ENCODE assay signal across 10 cellular contexts in genomic region chr1:178607718-178608408, GRCh38.
DNase-seq lines count a peak whose midpoint lies in the region; ATAC-seq and TF ChIP-seq lines count a peak whose summit lies in the region.
"Had no signal": no experiment of that assay in that cellular context is flagged by ENCODE, and none has a peak within 500 bp of the region (broad histone marks: within the 10 kb centered on the region; RNA-seq: fewer than 3 reads in every experiment).

No MANE protein-coding gene starts in this region.

- TF ChIP-seq CTCF in omental fat pad (IDR thresholded peaks at IDR 0.05) = no peak

- H3K4me1 Mint-ChIP-seq in stimulated activated naive CD8-positive, alpha-beta T cell treated with anti-CD3 and anti-CD28 coated beads, Interleukin-15, amount 100 ng/mL, for 72 hours = peaks cover 4% of the 10 kb centered on the region
- peaks cover 2% of the 10 kb centered on the region for H3K4me1 Mint-ChIP-seq in activated naive CD8-positive, alpha-beta T cell treated with anti-CD3 and anti-CD28 coated beads for 36 hours

- H3K27ac Mint-ChIP-seq in stimulated activated naive CD8-positive, alpha-beta T cell treated with anti-CD3 and anti-CD28 coated beads, Interleukin-15, amount 100 ng/mL, for 72 hours = no peak overlapping the region
- H3K27ac Mint-ChIP-seq in activated naive CD8-positive, alpha-beta T cell treated with anti-CD3 and anti-CD28 coated beads for 36 hours = peak overlapping the region; percentile 42
- H3K27ac Mint-ChIP-seq: dendritic cell treated with granulocyte-macrophage colony-stimulating factor and Interleukin-4, amounts not matched to agents 40 ng/mL and 50 ng/mL, for 4 days had no signal

- no peaks in the 10 kb centered on the region for H3K9me3 Mint-ChIP-seq in stimulated activated naive CD8-positive, alpha-beta T cell treated with anti-CD3 and anti-CD28 coated beads, Interleukin-15, amount 100 ng/mL, for 72 hours
- no peaks in the 10 kb centered on the region for H3K9me3 Mint-ChIP-seq in activated naive CD8-positive, alpha-beta T cell treated with anti-CD3 and anti-CD28 coated beads for 36 hours
- H3K9me3 Mint-ChIP-seq: dendritic cell treated with granulocyte-macrophage colony-stimulating factor and Interleukin-4, amounts not matched to agents 40 ng/mL and 50 ng/mL, for 4 days had no signal

- no peaks in the 10 kb centered on the region for H3K27me3 Mint-ChIP-seq in stimulated activated naive CD8-positive, alpha-beta T cell treated with anti-CD3 and anti-CD28 coated beads, Interleukin-15, amount 100 ng/mL, for 72 hours
- no peaks in the 10 kb centered on the region for H3K27me3 Mint-ChIP-seq in activated naive CD8-positive, alpha-beta T cell treated with anti-CD3 and anti-CD28 coated beads for 36 hours
- H3K27me3 Mint-ChIP-seq: dendritic cell treated with granulocyte-macrophage colony-stimulating factor and Interleukin-4, amounts not matched to agents 40 ng/mL and 50 ng/mL, for 4 days had no signal

- H3K4me3 Mint-ChIP-seq in stimulated activated naive CD8-positive, alpha-beta T cell treated with anti-CD3 and anti-CD28 coated beads, Interleukin-15, amount 100 ng/mL, for 72 hours = no peak overlapping the region
- no peak overlapping the region for H3K4me3 Mint-ChIP-seq in activated naive CD8-positive, alpha-beta T cell treated with anti-CD3 and anti-CD28 coated beads for 36 hours
- H3K4me3 Mint-ChIP-seq: dendritic cell treated with granulocyte-macrophage colony-stimulating factor and Interleukin-4, amounts not matched to agents 40 ng/mL and 50 ng/mL, for 4 days had no signal

- H3K36me3 Mint-ChIP-seq in activated naive CD8-positive, alpha-beta T cell treated with anti-CD3 and anti-CD28 coated beads for 36 hours = no peaks in the 10 kb centered on the region

- ATAC-seq in stimulated activated naive CD8-positive, alpha-beta T cell treated with anti-CD3 and anti-CD28 coated beads, Interleukin-15, Interleukin-2, amounts not matched to agents 100 U/mL and 50 U/mL, for 24 hours = peak; percentile 24
- ATAC-seq in stimulated activated naive CD8-positive, alpha-beta T cell treated with anti-CD3 and anti-CD28 coated beads, Interleukin-15, amount 100 ng/mL, for 72 hours = no peak
- ATAC-seq in HG03159 (IDR thresholded peaks at IDR 0.05; ENCODE audit: unreplicated experiment) (peak; percentile 53), omental fat pad (ENCODE audit: low FRiP score) (no peak)
- ATAC-seq: Panc1 had no signal

- DNase-seq in stimulated activated naive CD8-positive, alpha-beta T cell treated with anti-CD3 and anti-CD28 coated beads, Interleukin-15, Interleukin-2, amounts not matched to agents 100 U/mL and 50 U/mL, for 24 hours = no peak
- DNase-seq in stimulated activated naive CD8-positive, alpha-beta T cell treated with anti-CD3 and anti-CD28 coated beads, Interleukin-15, amount 100 ng/mL, for 72 hours = no peak
- DNase-seq in activated naive CD8-positive, alpha-beta T cell treated with anti-CD3 and anti-CD28 coated beads for 36 hours = no peak
- no peak for DNase-seq in OCI-M2 (lab: John Stamatoyannopoulos, UW; ENCODE audit: unreplicated experiment)
- DNase-seq in midbrain (lab: John Stamatoyannopoulos, UW) = no peak
- no peak for DNase-seq in NCI-H345 treated with DMSO at 0.1 percent for 48 hours (lab: John Stamatoyannopoulos, UW; ENCODE audit: unreplicated experiment)
- DNase-seq in omental fat pad (ENCODE audit: low spot score) = no peak

Comparison
In these comparisons a context has a peak if more than half of its experiments do, and no peak if none do; other contexts are left out.
1. ATAC-seq: peak in stimulated activated naive CD8-positive, alpha-beta T cell treated with anti-CD3 and anti-CD28 coated beads, Interleukin-15, Interleukin-2, amounts not matched to agents 100 U/mL and 50 U/mL, for 24 hours (single experiment) and HG03159 (single experiment); none in stimulated activated naive CD8-positive, alpha-beta T cell treated with anti-CD3 and anti-CD28 coated beads, Interleukin-15, amount 100 ng/mL, for 72 hours (single experiment) and omental fat pad (single experiment).